In genomic region chr20:45901332-45901731, GRCh38 we compare ENCODE assay signal across 1 cellular context. TPM values are rescaled to one million over a fixed set of nuclear protein-coding genes. Genes with fewer than 3 reads are reported as not detected.
"Had no signal": no experiment of that assay in that cellular context is flagged by ENCODE, and none has a peak within 500 bp of the region (broad histone marks: within the 10 kb centered on the region; RNA-seq: fewer than 3 reads in every experiment).

No MANE protein-coding gene starts in this region.

RNA-seq across cellular contexts. Expression of gene SPATA25, which starts 13.9 kb away (rescaled TPM):
- total RNA-seq: RPMI7951 had no signal
